In the genomic region with DNA sequence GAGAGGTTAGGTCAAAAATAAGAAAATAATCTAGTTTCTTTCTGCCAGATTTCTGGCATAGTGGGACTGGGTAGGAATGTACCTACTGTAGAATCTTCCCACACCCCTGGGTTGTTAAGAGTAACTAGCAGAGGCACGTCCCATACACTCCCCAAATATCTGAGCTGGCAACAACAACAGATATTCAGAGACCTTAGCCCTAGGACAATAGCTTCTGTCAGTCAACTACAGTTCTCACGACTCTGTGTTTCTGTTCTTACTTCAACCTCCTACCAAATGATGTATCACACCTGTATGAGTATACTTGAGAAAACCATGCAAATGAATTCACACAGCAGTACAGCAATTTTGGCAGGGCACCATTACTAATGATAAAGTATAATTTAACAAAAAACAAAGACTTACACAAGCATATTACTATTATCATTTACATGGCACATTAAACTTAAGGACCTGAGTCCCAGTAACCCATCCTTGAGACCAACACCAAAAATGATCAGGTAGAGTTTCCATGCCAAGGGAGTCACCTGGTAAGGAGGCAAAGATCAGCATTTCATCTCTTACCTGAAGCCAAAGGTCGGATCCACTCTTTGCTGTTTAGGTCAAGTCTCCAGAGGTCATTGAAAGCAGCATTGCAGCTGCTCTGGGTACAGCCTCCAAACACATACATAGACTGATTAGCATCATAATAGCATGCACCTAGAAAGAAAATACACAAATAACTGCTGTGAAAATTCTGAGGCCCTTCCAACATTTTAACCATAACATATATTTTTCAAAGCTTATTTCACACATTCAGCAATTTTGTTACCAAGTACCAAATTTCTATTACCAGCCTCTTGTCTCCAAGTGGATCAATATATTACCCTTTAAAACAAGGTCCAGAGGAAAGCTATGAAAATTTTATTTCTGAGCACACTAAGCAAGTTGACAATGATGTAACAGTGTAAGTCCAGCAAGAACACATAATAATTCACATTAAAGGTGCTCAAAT, we compare ENCODE assay signal across 23 cellular contexts. TPM values are rescaled to one million over a fixed set of nuclear protein-coding genes. Genes with fewer than 3 reads are reported as not detected.
A peak's percentile ranks its signal among the peaks of the same experiment; 100 is the strongest.
DNase-seq lines count a peak whose midpoint lies in the region; ATAC-seq and TF ChIP-seq lines count a peak whose summit lies in the region.
"Had no signal": no experiment of that assay in that cellular context is flagged by ENCODE, and none has a peak within 500 bp of the region (broad histone marks: within the 10 kb centered on the region; RNA-seq: fewer than 3 reads in every experiment).

No MANE protein-coding gene starts in this region.

- H3K36me3 Mint-ChIP-seq in HFFc6 (ENCODE audit: low read depth), result peaks cover 18% of the 10 kb centered on the region

- TF ChIP-seq CTCF in GM12865 (IDR thresholded peaks at IDR 0.05; ENCODE audit: insufficient read depth, low read depth, low read length, missing control alignments), result no peak
- TF ChIP-seq CTCF in ascending aorta (IDR thresholded peaks at IDR 0.05), result no peak
- TF ChIP-seq CTCF in foreskin keratinocyte (conservative IDR thresholded peaks at IDR 0.05), result no peak
- TF ChIP-seq CTCF in HFFc6 (IDR thresholded peaks at IDR 0.05), result no peak

- H3K9me3 Mint-ChIP-seq in HFFc6, result no peaks in the 10 kb centered on the region
- H3K9me3 Mint-ChIP-seq: CD8-positive, alpha-beta memory T cell; H9; stimulated activated naive B cell treated with anti-CD40 and anti-IgM and Interleukin-4, amounts not matched to agents 10 μg/mL and 1 μg/mL and 100 μg/mL, for 72 hours had no signal

- H3K27ac ChIP-seq in ascending aorta (peak overlapping the region; percentile 87), foreskin keratinocyte (peak overlapping the region; percentile 89), skeletal muscle tissue (ENCODE audit: low read depth, low read length) (peak overlapping the region; percentile 7), caudate nucleus (ENCODE audit: low read depth, low read length) (no peak overlapping the region)
- H3K27ac ChIP-seq: VCaP had no signal

- no peaks in the 10 kb centered on the region for H3K27me3 Mint-ChIP-seq in HFFc6 (ENCODE audit: insufficient read depth)
- H3K27me3 Mint-ChIP-seq: CD8-positive, alpha-beta memory T cell; stimulated activated naive B cell treated with anti-CD40 and anti-IgM and Interleukin-4, amounts not matched to agents 10 μg/mL and 1 μg/mL and 100 μg/mL, for 72 hours; T-helper 17 cell had no signal

- ATAC-seq in foreskin keratinocyte, result peak; percentile 76
- no peak for ATAC-seq in GM21786 (IDR thresholded peaks at IDR 0.05; ENCODE audit: unreplicated experiment)
- ATAC-seq: left colon; stimulated activated naive B cell treated with anti-CD40 and anti-IgM and Interleukin-4, amounts not matched to agents 10 μg/mL and 1 μg/mL and 100 μg/mL, for 72 hours; T-helper 17 cell had no signal

- H3K4me3 Mint-ChIP-seq in HFFc6, result no peak overlapping the region
- H3K4me3 Mint-ChIP-seq: CD8-positive, alpha-beta memory T cell; H9; stimulated activated naive B cell treated with anti-CD40 and anti-IgM and Interleukin-4, amounts not matched to agents 10 μg/mL and 1 μg/mL and 100 μg/mL, for 72 hours; T-helper 17 cell had no signal

- H3K27me3 ChIP-seq in ascending aorta (no peaks in the 10 kb centered on the region), foreskin keratinocyte (no peaks in the 10 kb centered on the region), skeletal muscle tissue (ENCODE audit: control insufficient read depth in 3 of 3, insufficient read depth in 3 of 3, low read length in 3 of 3) (no peaks in the 10 kb centered on the region)
- H3K27me3 ChIP-seq: transverse colon had no signal

- peaks cover 6 to 12% of the 10 kb centered on the region in 2 donors for H3K36me3 ChIP-seq in ascending aorta
- H3K36me3 ChIP-seq in skeletal muscle tissue (ENCODE audit: control insufficient read depth in 3 of 3, insufficient read depth in 3 of 3, low read length in 3 of 3), result peaks cover 0 to 10% (median 4%) of the 10 kb centered on the region in 3 donors

- no peak overlapping the region for H3K4me3 ChIP-seq in GM12865 (ENCODE audit: low read depth, low read length)
- H3K4me3 ChIP-seq in ascending aorta, result no peak overlapping the region
- H3K4me3 ChIP-seq in skeletal muscle tissue (ENCODE audit: low read length in 3 of 3), result no peak overlapping the region
- H3K4me3 ChIP-seq: transverse colon had no signal

- peaks cover 25 to 73% of the 10 kb centered on the region in 2 donors for H3K4me1 ChIP-seq in ascending aorta
- peaks cover 6% of the 10 kb centered on the region for H3K4me1 ChIP-seq in foreskin keratinocyte
- peaks cover 4 to 14% (median 6%) of the 10 kb centered on the region in 3 donors for H3K4me1 ChIP-seq in skeletal muscle tissue (ENCODE audit: control insufficient read depth in 3 of 3, insufficient read depth in 3 of 3, low read length in 3 of 3)

- no peak overlapping the region for H3K27ac Mint-ChIP-seq in HFFc6

- DNase-seq in GM12865 (ENCODE audit: low read depth), result peak; percentile 10
- peak in 1 of 2 donors; percentile 25 for DNase-seq in ascending aorta (ENCODE audit: low spot score in 2 of 2)
- peak; percentile 83 to 93 for DNase-seq in foreskin keratinocyte
- DNase-seq in HFFc6, result no peak
- DNase-seq in caudate nucleus (lab: John Stamatoyannopoulos, UW), result no peak
- no peak for DNase-seq in NCI-H2107 treated with DMSO at 0.1 percent for 48 hours (lab: John Stamatoyannopoulos, UW; ENCODE audit: unreplicated experiment)
- DNase-seq: activated CD4-positive, alpha-beta T cell treated with anti-CD3 and anti-CD28 coated beads, Interleukin-2, amount 50 U/mL, for 4 hours; activated gamma-delta T cell; amniotic stem cell; CD8-positive, alpha-beta memory T cell; central memory CD4-positive, alpha-beta T cell; H9; Karpas-422; left colon; NCI-H2029; NCI-H345; retina; stimulated activated naive B cell treated with anti-CD40 and anti-IgM and Interleukin-4, amounts not matched to agents 10 μg/mL and 1 μg/mL and 100 μg/mL, for 72 hours; T-helper 17 cell; transverse colon had no signal

- H3K4me1 Mint-ChIP-seq in HFFc6 (ENCODE audit: low read depth), result peaks cover 5% of the 10 kb centered on the region; the same call in 1 of the 2 replicates

- no peaks in the 10 kb centered on the region for H3K9me3 ChIP-seq in ascending aorta
- no peaks in the 10 kb centered on the region for H3K9me3 ChIP-seq in skeletal muscle tissue (ENCODE audit: control insufficient read depth in 3 of 3, low read length in 3 of 3)
- H3K9me3 ChIP-seq: transverse colon had no signal

- no peak overlapping the region for H3K9ac ChIP-seq in skeletal muscle tissue (ENCODE audit: low read depth in 1 of 3, low read length in 3 of 3)

- intact Hi-C loops in ascending aorta (cut with DNase I), result no loop called here

RNA-seq across cellular contexts. Expression of a gene that starts 57.5 kb away (rescaled TPM):
- total RNA-seq in ascending aorta (not detected), foreskin keratinocyte (5.1 and 5.4 TPM in 2 replicates), skeletal muscle tissue (3.1 TPM)
- 3.4 and 4.1 TPM in 2 replicates for polyA plus RNA-seq in foreskin keratinocyte
- 10 to 100 TPM in 1 of 6 experiments, 1 to 10 TPM in 5; 6.5 to 11.8 (median 7.5) TPM for total RNA-seq in HFFc6 (2021; fragmentation: NEBNext Ultra II Directional; extraction: Animal tissue kit (Norgen Biotek cat#: 25700))

RNA-seq across cellular contexts. Expression of a gene that starts 57.8 kb away (rescaled TPM):
- 36.6 TPM for total RNA-seq in ascending aorta
- 12.9 and 14.1 TPM in 2 replicates for total RNA-seq in foreskin keratinocyte
- 10.4 and 11.3 TPM in 2 replicates for polyA plus RNA-seq in foreskin keratinocyte
- total RNA-seq in skeletal muscle tissue, result 12.0 TPM
- 10 to 100 TPM; 11.5 to 15.2 (median 13.4) TPM for total RNA-seq in HFFc6 (2021; fragmentation: NEBNext Ultra II Directional; extraction: Animal tissue kit (Norgen Biotek cat#: 25700))

Comparison
In these comparisons a context has a peak if more than half of its experiments do, and no peak if none do; other contexts are left out.
1. DNase-seq: peak in GM12865 (single experiment) and foreskin keratinocyte (2 of 2); none in HFFc6 (single experiment), caudate nucleus (0 of 61) and NCI-H2107 treated with DMSO at 0.1 percent for 48 hours (single experiment).